23 cellular contexts compared by ENCODE assay signal in genomic region chr16:30340621-30341020, GRCh38. TPM values are rescaled to one million over a fixed set of nuclear protein-coding genes. Genes with fewer than 3 reads are reported as not detected.
A peak's percentile ranks its signal among the peaks of the same experiment; 100 is the strongest.
DNase-seq lines count a peak whose midpoint lies in the region; ATAC-seq and TF ChIP-seq lines count a peak whose summit lies in the region.
"Had no signal": no experiment of that assay in that cellular context is flagged by ENCODE, and none has a peak within 500 bp of the region (broad histone marks: within the 10 kb centered on the region; RNA-seq: fewer than 3 reads in every experiment).

No MANE protein-coding gene starts in this region.

- H3K9me3 Mint-ChIP-seq in CD4-positive, alpha-beta T cell: no peaks in the 10 kb centered on the region

- H3K4me1 Mint-ChIP-seq in CD4-positive, alpha-beta T cell (ENCODE audit: low read depth): peaks cover 11% of the 10 kb centered on the region

- no peak overlapping the region for H3K27ac ChIP-seq in CD4-positive, alpha-beta T cell (ENCODE audit: low read depth, low read length)
- H3K27ac ChIP-seq: coronary artery, hepatocyte, SJSA1, thyroid gland had no signal

- CTCF ChIA-PET in CD4-positive, alpha-beta T cell (lab: Charles Lee): interaction anchor here (1.2 kb wide), 1 partner anchor 69 kb away, joined by 3 read pairs; no protein-coding TSS in a partner anchor

- no peaks in the 10 kb centered on the region for H3K9me3 ChIP-seq in CD4-positive, alpha-beta T cell (ENCODE audit: control insufficient read depth, low read length)
- H3K9me3 ChIP-seq: SJSA1, thyroid gland had no signal

- no peaks in the 10 kb centered on the region for H3K36me3 Mint-ChIP-seq in CD4-positive, alpha-beta T cell (ENCODE audit: low read depth)
- H3K36me3 Mint-ChIP-seq: brain had no signal

- H3K27ac Mint-ChIP-seq in CD4-positive, alpha-beta T cell: peak overlapping the region; percentile 24
- H3K27ac Mint-ChIP-seq: nephron progenitor cell had no signal

- TF ChIP-seq CTCF in CD4-positive, alpha-beta T cell (IDR thresholded peaks at IDR 0.05): no peak

- DNase-seq in NCI-H748 (lab: John Stamatoyannopoulos, UW; ENCODE audit: unreplicated experiment): peak; percentile 56
- no peak for DNase-seq in NCI-H748 treated with DMSO at 0.1 percent for 48 hours (lab: John Stamatoyannopoulos, UW)
- DNase-seq in CD4-positive, alpha-beta T cell: no peak
- peak; percentile 94 for DNase-seq in NCI-H69 (lab: John Stamatoyannopoulos, UW)
- DNase-seq in islet precursor cell: peak; percentile 51
- DNase-seq in superior temporal gyrus (ENCODE audit: extremely low spot score): no peak
- DNase-seq: 8988T; C1 segment of cervical spinal cord; DMS 273 treated with DMSO at 0.1 percent for 48 hours; kidney; NCI-H1436 treated with DMSO at 0.1 percent for 48 hours; nephron progenitor cell; stimulated activated CD4-positive, alpha-beta T cell treated with anti-CD3 and anti-CD28 coated beads, Interleukin-12 subunit alpha, Interleukin-12 subunit beta, amount 100 ng/mL, for 4 hours; thyroid gland had no signal

- H3K27me3 Mint-ChIP-seq in CD4-positive, alpha-beta T cell: no peaks in the 10 kb centered on the region
- H3K27me3 Mint-ChIP-seq: brain had no signal

- H3K27me3 ChIP-seq in CD4-positive, alpha-beta T cell (ENCODE audit: control insufficient read depth, insufficient read depth, low read length): no peaks in the 10 kb centered on the region
- H3K27me3 ChIP-seq: hepatocyte, SJSA1, thyroid gland had no signal

- peak; percentile 66 for ATAC-seq in CD4-positive, alpha-beta T cell (ENCODE audit: poor library complexity)
- no peak for ATAC-seq in GM21515 (IDR thresholded peaks at IDR 0.05; ENCODE audit: unreplicated experiment)
- ATAC-seq in GM19023 (IDR thresholded peaks at IDR 0.05; ENCODE audit: unreplicated experiment): no peak

- intact Hi-C loops in CD4-positive, alpha-beta T cell (cut with DNase I, micrococcal nuclease): no loop called here

- no peak overlapping the region for H3K4me3 Mint-ChIP-seq in CD4-positive, alpha-beta T cell
- H3K4me3 Mint-ChIP-seq: brain, nephron progenitor cell had no signal

- POLR2A ChIA-PET in CD4-positive, alpha-beta T cell (lab: Charles Lee): interaction anchor here (0.7 kb wide), 1 partner anchor 30 kb away, joined by 3 read pairs; the partner anchor contains the start of gene TBC1D10B

RNA-seq across cellular contexts. Expression of gene CD2BP2, which starts 14.5 kb away (rescaled TPM):
- 10 to 100 TPM; 39.1 to 41.7 TPM for total RNA-seq in CD4-positive, alpha-beta T cell

RNA-seq across cellular contexts. Expression of gene TBC1D10B, which starts 29.7 kb away (rescaled TPM):
- total RNA-seq in CD4-positive, alpha-beta T cell: 10 to 100 TPM; 12.7 to 14.7 TPM

RNA-seq across cellular contexts. Expression of gene MYL11, which starts 34.0 kb away (rescaled TPM):
- 1 to 10 TPM in 1 of 2 experiments, under 1 TPM in 1; 0.95 to 2.4 TPM for total RNA-seq in CD4-positive, alpha-beta T cell
- total RNA-seq: HT-29; kidney; NCI-H460; SJSA1; T-helper 2 cell treated with Interferon-gamma antibody and Interleukin-4, amounts not matched to agents 100 ng/mL and 5 ng/mL, for 36 hours; thyroid gland had no signal

RNA-seq across cellular contexts. Expression of gene SEPTIN1, which starts 41.7 kb away (rescaled TPM):
- total RNA-seq in CD4-positive, alpha-beta T cell: 100 to 1,000 TPM; 161 to 163 TPM
- total RNA-seq: hepatocyte, HT-29, NCI-H460, SJSA1 had no signal

RNA-seq across cellular contexts. Expression of gene ZNF48, which starts 54.6 kb away (rescaled TPM):
- total RNA-seq in CD4-positive, alpha-beta T cell: 1 to 10 TPM; 3.4 to 3.5 TPM

Comparison
In these comparisons a context has a peak if more than half of its experiments do, and no peak if none do; other contexts are left out.
1. DNase-seq: peak in NCI-H748 (single experiment), NCI-H69 (single experiment) and islet precursor cell (single experiment); none in NCI-H748 treated with DMSO at 0.1 percent for 48 hours (single experiment), CD4-positive, alpha-beta T cell (0 of 10) and superior temporal gyrus (single experiment).